Comparison of ENCODE assay signal across 8 cellular contexts in the genomic region with DNA sequence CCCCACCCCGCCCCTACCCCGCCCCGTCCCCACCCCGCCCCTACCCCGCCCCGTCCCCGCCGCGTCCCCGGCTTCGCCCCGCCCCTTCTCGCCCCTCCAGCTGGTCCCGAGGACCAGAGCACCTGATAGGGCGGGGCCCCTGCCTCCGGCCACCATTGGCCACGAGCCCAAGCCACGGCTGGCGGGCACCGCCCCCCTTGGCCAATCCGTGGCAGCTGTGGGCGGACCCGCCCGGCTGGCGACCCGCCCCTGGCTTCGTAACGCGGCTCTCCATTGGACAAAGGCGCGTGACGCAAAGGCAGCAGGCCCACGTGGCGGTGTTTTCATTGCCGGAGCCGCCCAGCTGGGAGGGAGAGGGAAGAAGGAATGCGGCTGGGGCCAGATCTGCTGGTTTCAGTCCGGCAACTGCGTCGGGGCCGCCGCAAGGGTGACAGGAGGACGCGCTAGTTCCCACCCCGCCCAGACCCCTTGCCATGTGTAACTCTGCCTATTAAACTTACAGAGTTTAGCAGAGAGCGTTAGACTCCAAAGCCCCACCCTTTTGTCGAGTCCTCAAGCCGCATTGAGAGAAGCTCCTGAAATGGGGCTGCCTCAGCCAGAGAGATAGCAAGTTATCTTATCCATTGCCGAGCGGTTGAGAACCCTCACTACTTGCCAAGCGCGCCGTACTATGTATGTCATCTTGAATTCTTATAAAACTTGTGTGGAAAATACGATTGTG. TPM values are rescaled to one million over a fixed set of nuclear protein-coding genes. Genes with fewer than 3 reads are reported as not detected.
DNase-seq lines count a peak whose midpoint lies in the region; ATAC-seq and TF ChIP-seq lines count a peak whose summit lies in the region.

No MANE protein-coding gene starts in this region.

- H3K27me3 ChIP-seq in H7 (ENCODE audit: control insufficient read depth, insufficient read depth, low read length) (no peaks in the 10 kb centered on the region; the same call in 1 of the 2 replicates), foreskin keratinocyte (no peaks in the 10 kb centered on the region), neural progenitor cell (peaks cover 17% of the 10 kb centered on the region), stomach smooth muscle (ENCODE audit: control insufficient read depth in 1 of 2, insufficient read depth in 2 of 2, low read length in 2 of 2) (no peaks in the 10 kb centered on the region)

- no peaks in the 10 kb centered on the region for H3K36me3 Mint-ChIP-seq in neural progenitor cell

- peak; percentile 99 for DNase-seq in ELR (ENCODE audit: low read depth)
- DNase-seq in H7: peak; percentile 99
- peak; percentile 95 for DNase-seq in M059J (ENCODE audit: low read depth)
- DNase-seq in SHP77 treated with DMSO at 0.1 percent for 48 hours (lab: John Stamatoyannopoulos, UW): peak; percentile 87
- DNase-seq in activated gamma-delta T cell treated with anti-CD3 and anti-CD28 coated beads, Interleukin-2, amount 50 U/mL, for 16 hours (ENCODE audit: low read depth): peak; percentile 96
- DNase-seq in foreskin keratinocyte: peak; percentile 91 to 96
- peak; percentile 100 for DNase-seq in neural progenitor cell (ENCODE audit: low spot score)

- no peaks in the 10 kb centered on the region for H3K79me2 ChIP-seq in neural progenitor cell (ENCODE audit: low read depth)

- H3K4me3 ChIP-seq in H7 (ENCODE audit: insufficient read depth, low read depth, low read length) (peak overlapping the region; percentile 45), neural progenitor cell (peak overlapping the region; percentile 71), stomach smooth muscle (ENCODE audit: low read length in 2 of 2) (peak overlapping the region; percentile 71 to 82)

- H3K27me3 Mint-ChIP-seq in neural progenitor cell (ENCODE audit: insufficient read depth, low read depth): peaks cover 11% of the 10 kb centered on the region

- no peaks in the 10 kb centered on the region for H3K36me3 ChIP-seq in H7 (replicated peaks; ENCODE audit: control insufficient read depth, insufficient read depth, low read length)
- H3K36me3 ChIP-seq in neural progenitor cell: no peaks in the 10 kb centered on the region
- H3K36me3 ChIP-seq in stomach smooth muscle (ENCODE audit: control insufficient read depth in 2 of 2, insufficient read depth in 2 of 2, low read length in 2 of 2): no peaks in the 10 kb centered on the region

- no peaks in the 10 kb centered on the region for H4K20me1 ChIP-seq in neural progenitor cell (ENCODE audit: low read depth)

- peak; percentile 92 for ATAC-seq in foreskin keratinocyte

- no peak overlapping the region for H3K27ac Mint-ChIP-seq in neural progenitor cell

- H3K4me1 Mint-ChIP-seq in neural progenitor cell: peaks cover 25% of the 10 kb centered on the region

- peak overlapping the region; percentile 75 for H2AFZ ChIP-seq in neural progenitor cell (replicated peaks)

- no peaks in the 10 kb centered on the region for H3K9me3 ChIP-seq in neural progenitor cell (ENCODE audit: low read depth)
- no peaks in the 10 kb centered on the region for H3K9me3 ChIP-seq in stomach smooth muscle (ENCODE audit: control insufficient read depth in 2 of 2, low read length in 2 of 2)

- peak overlapping the region; percentile 82 for H3K4me3 Mint-ChIP-seq in neural progenitor cell

- TF ChIP-seq CTCF in foreskin keratinocyte (conservative IDR thresholded peaks at IDR 0.05) (no peak), neural progenitor cell (IDR thresholded peaks at IDR 0.05) (peak; percentile 21)

- peaks cover 21% of the 10 kb centered on the region for H3F3A ChIP-seq in neural progenitor cell (ENCODE audit: low read depth)

- H3K9me3 Mint-ChIP-seq in neural progenitor cell: no peaks in the 10 kb centered on the region

- H3K4me2 ChIP-seq in neural progenitor cell: peak overlapping the region; percentile 84

- peaks cover 12% of the 10 kb centered on the region for H3K4me1 ChIP-seq in foreskin keratinocyte
- peaks cover 3% of the 10 kb centered on the region for H3K4me1 ChIP-seq in neural progenitor cell
- H3K4me1 ChIP-seq in stomach smooth muscle (ENCODE audit: control insufficient read depth, insufficient read depth, low read length): peaks cover 16% of the 10 kb centered on the region

- H3K9ac ChIP-seq in neural progenitor cell (no peak overlapping the region), stomach smooth muscle (ENCODE audit: low read length in 2 of 2) (peak overlapping the region; percentile 61 to 85)

- H3K27ac ChIP-seq in foreskin keratinocyte (peak overlapping the region; percentile 45), neural progenitor cell (no peak overlapping the region), stomach smooth muscle (ENCODE audit: low read length) (peak overlapping the region; percentile 83)

RNA-seq across cellular contexts. Expression of a gene that starts 0.4 kb away (rescaled TPM):
- total RNA-seq in H7 (2014; rRNA removed; shearing (Covaris generic)): 22.4 and 24.4 TPM in 2 replicates
- 32.8 and 36.0 TPM in 2 replicates for total RNA-seq in M059J (2014; rRNA removed; shearing (Covaris generic))
- total RNA-seq in foreskin keratinocyte: 24.0 and 32.0 TPM in 2 replicates
- 16.9 and 20.8 TPM in 2 replicates for polyA plus RNA-seq in foreskin keratinocyte
- 27.8 and 29.5 TPM in 2 replicates for total RNA-seq in neural progenitor cell (ENCODE audit: low replicate concordance)

RNA-seq across cellular contexts. Expression of a gene that starts 54.5 kb away (rescaled TPM):
- total RNA-seq in H7 (2014; rRNA removed; shearing (Covaris generic)): 106 and 109 TPM in 2 replicates
- total RNA-seq in M059J (2014; rRNA removed; shearing (Covaris generic)): 152 and 182 TPM in 2 replicates
- 138 and 143 TPM in 2 replicates for total RNA-seq in foreskin keratinocyte
- 51.5 and 53.0 TPM in 2 replicates for polyA plus RNA-seq in foreskin keratinocyte
- total RNA-seq in neural progenitor cell (ENCODE audit: low replicate concordance): 155 and 168 TPM in 2 replicates
